ENCODE assay signal across 1 cellular context in the genomic region with DNA sequence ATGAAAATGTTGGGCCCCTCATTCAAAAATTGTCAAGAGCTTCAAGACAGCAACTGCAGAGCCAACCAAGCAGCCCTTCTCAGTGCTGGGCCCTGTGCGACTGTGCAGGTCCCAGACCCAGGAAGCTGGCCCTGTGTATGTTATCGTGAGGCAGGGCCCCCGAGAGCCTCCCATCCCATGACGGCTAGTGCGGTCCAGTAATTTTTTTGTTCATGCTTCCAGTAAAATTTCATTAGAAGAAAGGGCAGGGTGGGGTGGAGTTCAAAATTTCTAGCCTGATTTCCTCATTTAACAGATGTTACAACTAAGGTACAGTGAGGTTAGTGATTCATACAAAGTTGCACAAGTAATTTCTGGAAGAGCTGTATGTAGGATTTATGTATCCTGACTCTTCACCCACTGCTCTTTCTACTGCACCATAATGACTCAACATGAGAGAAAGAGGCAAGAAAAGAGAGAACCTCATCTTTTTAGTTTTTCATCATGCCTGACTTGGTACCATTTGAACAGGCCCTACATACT.
TF ChIP-seq lines count a peak whose summit lies in the region.

No MANE protein-coding gene starts in this region.

TF ChIP-seq in H1, 55 proteins besides CTCF, POLR2A, EP300 and RAD21 (continued from another document):
- TF ChIP-seq, protein P1, sequence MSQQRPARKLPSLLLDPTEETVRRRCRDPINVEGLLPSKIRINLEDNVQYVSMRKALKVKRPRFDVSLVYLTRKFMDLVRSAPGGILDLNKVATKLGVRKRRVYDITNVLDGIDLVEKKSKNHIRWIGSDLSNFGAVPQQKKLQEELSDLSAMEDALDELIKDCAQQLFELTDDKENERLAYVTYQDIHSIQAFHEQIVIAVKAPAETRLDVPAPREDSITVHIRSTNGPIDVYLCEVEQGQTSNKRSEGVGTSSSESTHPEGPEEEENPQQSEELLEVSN (IDR thresholded peaks at IDR 0.05), result no peak
- no peak for TF ChIP-seq SRF (IDR thresholded peaks at IDR 0.05; ENCODE audit: low read depth, low read length)
- no peak for TF ChIP-seq ZNF274 (IDR thresholded peaks at IDR 0.05; ENCODE audit: borderline replicate concordance, extremely low read depth, low read length)
- TF ChIP-seq POU5F1 (IDR thresholded peaks at IDR 0.05; ENCODE audit: low read depth, low read length), result no peak
- no peak for TF ChIP-seq BACH1 (IDR thresholded peaks at IDR 0.05; ENCODE audit: low read length)
- TF ChIP-seq SP1 (IDR thresholded peaks at IDR 0.05; ENCODE audit: low read depth, low read length), result no peak
